In the genomic region with DNA sequence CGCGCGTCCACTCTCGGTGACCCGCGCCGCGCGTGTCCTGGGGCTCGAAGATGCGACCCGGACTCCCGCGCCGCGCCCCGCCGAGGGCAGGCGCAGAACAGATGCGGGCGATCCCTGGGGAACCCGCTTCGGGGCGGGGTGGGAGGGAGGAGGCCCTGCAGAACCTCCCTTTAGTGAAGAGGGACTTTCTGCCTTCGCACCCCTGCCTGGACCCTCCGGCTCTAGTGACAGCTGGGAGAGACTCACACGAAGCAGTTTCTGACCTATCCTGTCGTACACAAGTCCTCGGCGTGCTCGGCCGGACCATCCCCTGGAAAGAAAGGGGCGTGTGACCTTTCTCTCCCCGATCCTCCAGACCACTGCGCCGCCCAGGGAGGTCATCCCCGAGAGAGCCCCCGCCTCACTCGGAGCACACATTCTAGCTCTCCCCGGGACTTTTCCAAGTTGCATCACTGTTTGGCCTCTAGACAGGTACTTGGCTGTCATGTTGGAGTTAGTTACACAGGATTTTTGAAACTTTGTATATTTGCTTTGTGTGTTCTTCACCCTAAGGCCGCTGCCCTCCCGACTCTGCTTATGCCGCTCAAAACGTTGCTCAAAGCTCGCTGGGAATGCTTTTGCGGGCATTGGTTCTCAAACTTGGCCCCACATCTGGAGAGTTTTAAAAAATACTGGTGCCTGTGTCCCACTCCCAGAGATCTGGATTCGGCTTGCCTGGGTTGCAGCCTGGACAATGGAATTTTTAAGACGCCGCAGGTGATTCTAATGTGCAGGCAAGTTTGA, we compare ENCODE assay signal across 8 cellular contexts. TPM values are rescaled to one million over a fixed set of nuclear protein-coding genes. Genes with fewer than 3 reads are reported as not detected.
DNase-seq lines count a peak whose midpoint lies in the region; ATAC-seq lines count a peak whose summit lies in the region.

No MANE protein-coding gene starts in this region.

- H3K9me3 ChIP-seq in mesenchymal stem cell (ENCODE audit: control insufficient read depth, low read length), result no peaks in the 10 kb centered on the region

- H3K27ac ChIP-seq in mesenchymal stem cell (ENCODE audit: low read length, poor library complexity, severe bottlenecking) (no peak overlapping the region), urinary bladder (ENCODE audit: low read depth) (no peak overlapping the region)

- H3K27me3 ChIP-seq in mesenchymal stem cell (ENCODE audit: control insufficient read depth in 1 of 2, insufficient read depth in 1 of 2, low read length in 2 of 2), result peaks cover 0 to 81% of the 10 kb centered on the region in 2 experiments

- peaks cover 13% of the 10 kb centered on the region for H3K4me1 ChIP-seq in mesenchymal stem cell (ENCODE audit: control insufficient read depth, insufficient read depth, low read depth, low read length)
- H3K4me1 ChIP-seq in urinary bladder (ENCODE audit: insufficient read depth), result peaks cover 2% of the 10 kb centered on the region

- no peak overlapping the region for H3K27ac Mint-ChIP-seq in dendritic cell treated with granulocyte-macrophage colony-stimulating factor and Interleukin-4, amounts not matched to agents 40 ng/mL and 50 ng/mL, for 4 days

- H3K9ac ChIP-seq in mesenchymal stem cell (ENCODE audit: low read length), result peak overlapping the region; percentile 62

- H2BK12ac ChIP-seq in mesenchymal stem cell (ENCODE audit: low read length in 2 of 2), result no peak overlapping the region

- H3K36me3 ChIP-seq in mesenchymal stem cell (ENCODE audit: control insufficient read depth in 1 of 2, insufficient read depth in 2 of 2, low read depth in 1 of 2, low read length in 2 of 2) (peaks cover 0 to 7% of the 10 kb centered on the region in 2 experiments), urinary bladder (ENCODE audit: insufficient read depth) (no peaks in the 10 kb centered on the region)

- DNase-seq in AG08396 (ENCODE audit: low spot score), result peak; percentile 29
- peak; percentile 26 for DNase-seq in HK-2 (ENCODE audit: unreplicated experiment)
- peak; percentile 31 for DNase-seq in mesenchymal stem cell
- no peak for DNase-seq in SK-N-DZ (ENCODE audit: low spot score)
- no peak for DNase-seq in NOMO-1 treated with dmso at 0.1 percent for 144 hours (lab: John Stamatoyannopoulos, UW; ENCODE audit: unreplicated experiment)

- H3K79me1 ChIP-seq in mesenchymal stem cell (replicated peaks; ENCODE audit: low read length, poor library complexity, severe bottlenecking), result peaks cover 15% of the 10 kb centered on the region

- no peak overlapping the region for H2BK5ac ChIP-seq in mesenchymal stem cell (ENCODE audit: low read depth, low read length, poor library complexity, severe bottlenecking)

- no peak overlapping the region for H4K91ac ChIP-seq in mesenchymal stem cell (ENCODE audit: low read length)

- H3K9me3 Mint-ChIP-seq in dendritic cell treated with granulocyte-macrophage colony-stimulating factor and Interleukin-4, amounts not matched to agents 40 ng/mL and 50 ng/mL, for 4 days, result no peaks in the 10 kb centered on the region

- no peak overlapping the region for H2BK15ac ChIP-seq in mesenchymal stem cell (ENCODE audit: low read depth, poor library complexity, severe bottlenecking)

- H3K36me3 Mint-ChIP-seq in dendritic cell treated with granulocyte-macrophage colony-stimulating factor and Interleukin-4, amounts not matched to agents 40 ng/mL and 50 ng/mL, for 4 days (ENCODE audit: low read depth), result no peaks in the 10 kb centered on the region

- no peak overlapping the region for H2AK5ac ChIP-seq in mesenchymal stem cell (ENCODE audit: low read length, severe bottlenecking)

- ATAC-seq in GM19455 (IDR thresholded peaks at IDR 0.05; ENCODE audit: unreplicated experiment), result no peak

- intact Hi-C loops in dendritic cell treated with granulocyte-macrophage colony-stimulating factor and Interleukin-4, amounts not matched to agents 40 ng/mL and 50 ng/mL, for 4 days (cut with micrococcal nuclease), result no loop called here

- H3K4me1 Mint-ChIP-seq in dendritic cell treated with granulocyte-macrophage colony-stimulating factor and Interleukin-4, amounts not matched to agents 40 ng/mL and 50 ng/mL, for 4 days (ENCODE audit: low read depth), result peaks cover 17% of the 10 kb centered on the region

- H3K18ac ChIP-seq in mesenchymal stem cell (ENCODE audit: low read depth in 1 of 2, low read length in 2 of 2), result no peak overlapping the region

- H3K23ac ChIP-seq in mesenchymal stem cell (ENCODE audit: low read length in 2 of 2), result no peak overlapping the region

- H3K4me3 Mint-ChIP-seq in dendritic cell treated with granulocyte-macrophage colony-stimulating factor and Interleukin-4, amounts not matched to agents 40 ng/mL and 50 ng/mL, for 4 days, result peak overlapping the region; percentile 44

- H2BK120ac ChIP-seq in mesenchymal stem cell (ENCODE audit: low read depth, low read length), result no peak overlapping the region

- H4K8ac ChIP-seq in mesenchymal stem cell (ENCODE audit: low read length), result no peak overlapping the region

- H3K4me3 ChIP-seq in mesenchymal stem cell (ENCODE audit: insufficient read depth in 1 of 2, low read depth in 1 of 2, low read length in 2 of 2) (peak overlapping the region; percentile 79 to 84), urinary bladder (ENCODE audit: low read depth, low read length) (peak overlapping the region; percentile 49)

- H3K4ac ChIP-seq in mesenchymal stem cell (ENCODE audit: low read depth in 1 of 2, low read length in 2 of 2), result no peak overlapping the region

- WGBS in mesenchymal stem cell, result 8% methylated on average over 45 of the region's 49 CpGs
- 7% methylated on average over 49 of the region's 49 CpGs for WGBS in urinary bladder

- H3K4me2 ChIP-seq in mesenchymal stem cell (ENCODE audit: low read length, poor library complexity, severe bottlenecking), result peak overlapping the region; percentile 75

- peak overlapping the region; percentile 18 for H2AFZ ChIP-seq in mesenchymal stem cell (ENCODE audit: low read depth, low read length)

- peaks cover 68% of the 10 kb centered on the region for H3K27me3 Mint-ChIP-seq in dendritic cell treated with granulocyte-macrophage colony-stimulating factor and Interleukin-4, amounts not matched to agents 40 ng/mL and 50 ng/mL, for 4 days

- H3K14ac ChIP-seq in mesenchymal stem cell (ENCODE audit: low read length in 2 of 2), result no peak overlapping the region

RNA-seq across cellular contexts. Expression of gene CGNL1, which starts 0.6 kb away (rescaled TPM):
- polyA plus RNA-seq in mesenchymal stem cell (2013, experiment 1 of 2), result 0.23 TPM
- polyA plus RNA-seq in mesenchymal stem cell (2013, experiment 2 of 2), result 0.22 TPM
- 31.7 TPM for total RNA-seq in urinary bladder
- 12.7 TPM for polyA plus RNA-seq in urinary bladder
- 0.21 and 0.23 TPM in 2 replicates for polyA plus RNA-seq in SK-N-DZ (2014; cell fraction: cytosol; rRNA removed)
- polyA plus RNA-seq in SK-N-DZ (2014; cell fraction: nucleus; rRNA removed), result 0.04 and 0.23 TPM in 2 replicates

Comparison
In these comparisons a context has a peak if more than half of its experiments do, and no peak if none do; other contexts are left out.
1. DNase-seq: peak in AG08396 (single experiment), HK-2 (single experiment) and mesenchymal stem cell (single experiment); none in SK-N-DZ (single experiment) and NOMO-1 treated with dmso at 0.1 percent for 144 hours (single experiment).